1 cellular context compared by ENCODE assay signal in the genomic region with DNA sequence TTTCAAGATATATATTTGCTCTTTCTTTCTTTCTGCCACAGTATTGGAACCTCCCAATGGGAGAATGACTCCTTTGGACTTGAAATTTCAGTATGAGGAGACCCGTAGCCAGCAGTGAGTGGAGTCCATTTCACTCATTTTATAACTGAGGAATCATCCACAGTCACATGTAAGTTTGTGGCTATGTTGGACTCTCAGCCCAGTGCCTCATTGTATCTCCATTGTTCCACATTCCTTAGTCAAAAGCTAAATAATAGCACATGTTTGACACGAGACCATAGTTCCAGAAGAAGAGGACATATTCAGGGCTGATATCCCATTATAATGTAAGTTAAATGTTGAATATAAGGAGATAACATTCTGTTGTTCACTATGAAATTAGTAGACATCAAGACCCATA.
TF ChIP-seq lines count a peak whose summit lies in the region.

No MANE protein-coding gene starts in this region.

TF ChIP-seq in HCT116, 20 proteins besides CTCF, POLR2A, EP300 and RAD21:
- TF ChIP-seq YY1 (IDR thresholded peaks at IDR 0.05; ENCODE audit: extremely low read depth, insufficient replicate concordance, low read depth, low read length) (no peak), EZH2phosphoT487 (IDR thresholded peaks at IDR 0.05; ENCODE audit: borderline replicate concordance) (no peak)
